ENCODE assay signal across 15 cellular contexts in genomic region chr1:248853023-248853422, GRCh38. TPM values are rescaled to one million over a fixed set of nuclear protein-coding genes. Genes with fewer than 3 reads are reported as not detected.
DNase-seq lines count a peak whose midpoint lies in the region; ATAC-seq and TF ChIP-seq lines count a peak whose summit lies in the region.
"Had no signal": no experiment of that assay in that cellular context is flagged by ENCODE, and none has a peak within 500 bp of the region (broad histone marks: within the 10 kb centered on the region; RNA-seq: fewer than 3 reads in every experiment).

No MANE protein-coding gene starts in this region.

- peak overlapping the region; percentile 8 for H3K4me2 ChIP-seq in Loucy (ENCODE audit: low read depth, low read length, poor library complexity, severe bottlenecking)

- H3K27ac ChIP-seq in dorsolateral prefrontal cortex (peak overlapping the region in 51 of 59 donors; percentile 4 to 78 (median 62)), testis (no peak overlapping the region)
- H3K27ac ChIP-seq: SJSA1 had no signal

- peaks cover 43% of the 10 kb centered on the region for H3K79me2 ChIP-seq in Loucy (ENCODE audit: insufficient read depth, low read length)

- DNase-seq in Ammon's horn (ENCODE audit: low spot score) (peak; percentile 78), dorsolateral prefrontal cortex (peak in 7 of 10 donors; percentile 58 to 80 (median 72)), omental fat pad (ENCODE audit: low spot score) (no peak), testis (no peak), NCI-H2029 treated with DMSO at 0.1 percent for 48 hours (lab: John Stamatoyannopoulos, UW) (no peak)
- DNase-seq: activated CD4-positive, alpha-beta T cell treated with anti-CD3 and anti-CD28 coated beads for 1 hour; MM.1S; NCI-H345; nephron progenitor cell; T-helper 9 cell had no signal

- ATAC-seq in omental fat pad (ENCODE audit: low FRiP score) (peak; percentile 64), GM19035 (IDR thresholded peaks at IDR 0.05; ENCODE audit: unreplicated experiment) (no peak), GM21367 (IDR thresholded peaks at IDR 0.05; ENCODE audit: unreplicated experiment) (no peak)
- ATAC-seq: esophagus mucosa had no signal

- 68 to 75% methylated on average over 4 of the region's 4 CpGs for WGBS in testis, 2 donors

- intact Hi-C loops in dorsolateral prefrontal cortex (cut with DNase I) = no loop called here
- intact Hi-C loops in testis (cut with DNase I; ENCODE audit: low total_unique reads) = no loop called here

- H3K4me1 ChIP-seq in Loucy (ENCODE audit: insufficient read depth, low read length, poor library complexity, severe bottlenecking) (peaks cover 54% of the 10 kb centered on the region), testis (peaks cover 17% of the 10 kb centered on the region)

- TF ChIP-seq CTCF in Loucy (conservative IDR thresholded peaks at IDR 0.05; ENCODE audit: low read length) (no peak), dorsolateral prefrontal cortex (IDR thresholded peaks at IDR 0.05 in 54 of 56, conservative IDR thresholded peaks at IDR 0.05 in 2 of 56; ENCODE audit: low read depth in 1 of 56, partially characterized antibody in 56 of 56) (no peak), omental fat pad (IDR thresholded peaks at IDR 0.05) (no peak), testis (IDR thresholded peaks at IDR 0.05) (no peak)

- H4K20me1 ChIP-seq in Loucy (ENCODE audit: insufficient read depth, low read length, poor library complexity, severe bottlenecking) = no peaks in the 10 kb centered on the region

- no peaks in the 10 kb centered on the region for H3K9me2 ChIP-seq in Loucy (replicated peaks; ENCODE audit: low read depth, low read length)

- H3K27me3 ChIP-seq in Loucy (ENCODE audit: insufficient read depth, low read length, poor library complexity, severe bottlenecking) (no peaks in the 10 kb centered on the region), dorsolateral prefrontal cortex (no peaks in the 10 kb centered on the region), testis (no peaks in the 10 kb centered on the region)
- H3K27me3 ChIP-seq: SJSA1 had no signal

- no peaks in the 10 kb centered on the region for H3F3A ChIP-seq in Loucy (ENCODE audit: low read depth)

- TF ChIP-seq POLR2A in testis (IDR thresholded peaks at IDR 0.05) = no peak

- H3K36me3 ChIP-seq in Loucy (ENCODE audit: insufficient read depth, low read length) (peaks cover 35% of the 10 kb centered on the region; the same call in 1 of the 2 replicates), testis (ENCODE audit: low read depth, missing control alignments) (no peaks in the 10 kb centered on the region)

- no peaks in the 10 kb centered on the region for H3K9me3 ChIP-seq in Loucy (ENCODE audit: insufficient read depth, low read depth, low read length)
- H3K9me3 ChIP-seq in testis = no peaks in the 10 kb centered on the region
- H3K9me3 ChIP-seq: SJSA1 had no signal

- H2AFZ ChIP-seq in Loucy (ENCODE audit: low read length) = no peak overlapping the region

- H3K9ac ChIP-seq in Loucy (ENCODE audit: low read depth, low read length, poor library complexity, severe bottlenecking) = no peak overlapping the region

- H3K4me3 ChIP-seq in Loucy (ENCODE audit: low read length, poor library complexity, severe bottlenecking) (no peak overlapping the region), dorsolateral prefrontal cortex (no peak overlapping the region), testis (no peak overlapping the region)
- H3K4me3 ChIP-seq: SJSA1 had no signal

RNA-seq across cellular contexts. Expression of gene ZNF692, which starts 5.9 kb away (rescaled TPM):
- total RNA-seq in dorsolateral prefrontal cortex (100 to 1,000 TPM in 5 of 120 experiments, 10 to 100 TPM in 115; 27.9 to 117 (median 68.8) TPM), omental fat pad (10 to 100 TPM; 18.4 to 30.6 (median 24.8) TPM), testis (10 to 100 TPM; 86.2 to 89.4 TPM)
- polyA plus RNA-seq in testis (ENCODE audit: insufficient read depth, low read depth, low replicate concordance) = 82.9 TPM

RNA-seq across cellular contexts. Expression of gene ZNF672, which starts 15.0 kb away (rescaled TPM):
- 10 to 100 TPM; 15.9 to 43.0 (median 23.4) TPM for total RNA-seq in dorsolateral prefrontal cortex
- 10 to 100 TPM; 25.5 to 40.8 (median 26.8) TPM for total RNA-seq in omental fat pad
- 10 to 100 TPM; 57.3 to 65.0 TPM for total RNA-seq in testis
- polyA plus RNA-seq in testis (ENCODE audit: insufficient read depth, low read depth, low replicate concordance) = 28.4 TPM

RNA-seq across cellular contexts. Expression of gene SH3BP5L, which starts 27.3 kb away (rescaled TPM):
- total RNA-seq in dorsolateral prefrontal cortex = 10 to 100 TPM; 24.9 to 51.7 (median 37.5) TPM
- total RNA-seq in omental fat pad = 10 to 100 TPM in 3 of 4 donors, 1 to 10 TPM in 1; 9.7 to 20.0 (median 15.2) TPM
- 10 to 100 TPM; 31.1 to 31.5 TPM for total RNA-seq in testis
- 26.8 TPM for polyA plus RNA-seq in testis (ENCODE audit: insufficient read depth, low read depth, low replicate concordance)

RNA-seq across cellular contexts. Expression of gene PGBD2, which starts 53.0 kb away (rescaled TPM):
- total RNA-seq in dorsolateral prefrontal cortex (10 to 100 TPM in 1 of 120 experiments, 1 to 10 TPM in 119; 3.2 to 11.1 (median 6.2) TPM), omental fat pad (1 to 10 TPM; 2.6 to 5.6 (median 4.3) TPM), testis (10 to 100 TPM; 12.2 to 13.5 TPM)
- 18.8 TPM for polyA plus RNA-seq in testis (ENCODE audit: insufficient read depth, low read depth, low replicate concordance)

Comparison
In these comparisons a context has a peak if more than half of its experiments do, and no peak if none do; other contexts are left out.
1. DNase-seq: peak in Ammon's horn (single experiment) and dorsolateral prefrontal cortex (7 of 10); none in omental fat pad (single experiment), testis (single experiment) and NCI-H2029 treated with DMSO at 0.1 percent for 48 hours (single experiment).
2. H3K27ac ChIP-seq: peak in dorsolateral prefrontal cortex (51 of 59); none in testis (0 of 2).